16 cellular contexts compared by ENCODE assay signal in the genomic region with DNA sequence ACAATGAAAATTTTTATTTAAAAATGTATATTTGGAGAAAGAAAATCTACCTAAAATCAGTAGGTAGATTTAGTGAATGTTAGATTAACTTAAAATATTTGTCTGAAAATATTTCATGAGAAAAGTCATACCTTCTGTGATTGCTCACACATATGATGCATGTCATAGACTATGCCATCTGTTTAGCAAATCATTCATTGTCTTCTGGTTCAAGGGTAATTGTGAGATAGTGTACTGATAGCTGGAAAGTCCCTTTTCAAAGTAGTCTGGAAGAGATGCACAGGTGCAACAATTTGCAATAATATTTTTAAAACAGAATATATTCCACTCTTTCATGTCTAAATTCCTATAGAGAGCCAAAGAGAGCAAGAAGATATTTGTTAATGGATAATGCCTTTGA. TPM values are rescaled to one million over a fixed set of nuclear protein-coding genes. Genes with fewer than 3 reads are reported as not detected.
A peak's percentile ranks its signal among the peaks of the same experiment; 100 is the strongest.
DNase-seq lines count a peak whose midpoint lies in the region; ATAC-seq and TF ChIP-seq lines count a peak whose summit lies in the region.
"Had no signal": no experiment of that assay in that cellular context is flagged by ENCODE, and none has a peak within 500 bp of the region (broad histone marks: within the 10 kb centered on the region; RNA-seq: fewer than 3 reads in every experiment).

No MANE protein-coding gene starts in this region.

- H3K27me3 ChIP-seq in MM.1S (replicated peaks; ENCODE audit: insufficient read depth, low read length) (no peaks in the 10 kb centered on the region), suprapubic skin (no peaks in the 10 kb centered on the region), right cardiac atrium (ENCODE audit: control insufficient read depth, insufficient read depth) (no peaks in the 10 kb centered on the region)
- H3K27me3 ChIP-seq: BLaER1 had no signal

- peak; percentile 67 for DNase-seq in MM.1S
- DNase-seq in suprapubic skin (ENCODE audit: low spot score in 2 of 2): no peak
- no peak for DNase-seq in nucleus accumbens (lab: John Stamatoyannopoulos, UW)
- DNase-seq in superior temporal gyrus (ENCODE audit: extremely low spot score): no peak
- DNase-seq in right cardiac atrium: no peak
- DNase-seq: 8988T; CD8-positive, alpha-beta memory T cell; H7; NCI-H146; NCI-H2081 treated with DMSO at 0.1 percent for 48 hours; NCI-H748 treated with DMSO at 0.1 percent for 48 hours; T-cell had no signal

- H3K79me2 ChIP-seq in MM.1S (ENCODE audit: low read length): no peaks in the 10 kb centered on the region

- no peak for TF ChIP-seq CTCF in MM.1S (IDR thresholded peaks at IDR 0.05; ENCODE audit: low read length)
- no peak for TF ChIP-seq CTCF in suprapubic skin (IDR thresholded peaks at IDR 0.05)

- H3K27ac ChIP-seq in MM.1S (ENCODE audit: low read length) (no peak overlapping the region), suprapubic skin (no peak overlapping the region), right cardiac atrium (ENCODE audit: low read length) (no peak overlapping the region)
- H3K27ac ChIP-seq: BLaER1 had no signal

- no peak overlapping the region for H3K4me2 ChIP-seq in MM.1S (ENCODE audit: low read depth, low read length)
- H3K4me2 ChIP-seq: BLaER1 had no signal

- intact Hi-C loops in right cardiac atrium (cut with DNase I): no loop called here

- H3K9me2 ChIP-seq in MM.1S (replicated peaks; ENCODE audit: insufficient read depth, low read length): no peaks in the 10 kb centered on the region

- H3K4me3 ChIP-seq in MM.1S (ENCODE audit: low read length): no peak overlapping the region
- no peak overlapping the region for H3K4me3 ChIP-seq in suprapubic skin
- H3K4me3 ChIP-seq in right cardiac atrium (ENCODE audit: low read length): no peak overlapping the region
- H3K4me3 ChIP-seq: BLaER1 had no signal

- TF ChIP-seq POLR2A in GM18505 (IDR thresholded peaks at IDR 0.05; ENCODE audit: borderline replicate concordance, extremely low read depth, insufficient read depth, insufficient read length) (no peak), suprapubic skin (IDR thresholded peaks at IDR 0.05) (no peak)

- no peak overlapping the region for H2AFZ ChIP-seq in MM.1S (ENCODE audit: low read length)

- H3K9me3 ChIP-seq in MM.1S (replicated peaks; ENCODE audit: insufficient read depth, low read length) (no peaks in the 10 kb centered on the region), suprapubic skin (no peaks in the 10 kb centered on the region), right cardiac atrium (ENCODE audit: control insufficient read depth, low read length) (no peaks in the 10 kb centered on the region)
- H3K9me3 ChIP-seq: BLaER1 had no signal

- TF ChIP-seq EP300 in suprapubic skin (IDR thresholded peaks at IDR 0.05): no peak

- H3F3A ChIP-seq in MM.1S (ENCODE audit: insufficient read depth, low read length): no peaks in the 10 kb centered on the region

- H3K36me3 ChIP-seq in MM.1S (replicated peaks; ENCODE audit: insufficient read depth, low read length): no peaks in the 10 kb centered on the region
- H3K36me3 ChIP-seq in suprapubic skin: no peaks in the 10 kb centered on the region
- H3K36me3 ChIP-seq: BLaER1 had no signal

- no peaks in the 10 kb centered on the region for H4K20me1 ChIP-seq in MM.1S (ENCODE audit: insufficient read depth, low read length)
- H4K20me1 ChIP-seq: BLaER1 had no signal

- peaks cover 5% of the 10 kb centered on the region; the same call in 1 of the 2 replicates for H3K4me1 ChIP-seq in MM.1S (ENCODE audit: low read length)
- no peaks in the 10 kb centered on the region for H3K4me1 ChIP-seq in suprapubic skin
- no peaks in the 10 kb centered on the region for H3K4me1 ChIP-seq in right cardiac atrium (ENCODE audit: control insufficient read depth, insufficient read depth, low read length)
- H3K4me1 ChIP-seq: BLaER1 had no signal

- peak; percentile 53 for ATAC-seq in GM18505 (IDR thresholded peaks at IDR 0.05; ENCODE audit: unreplicated experiment)
- peak; percentile 85 for ATAC-seq in GM19463 (IDR thresholded peaks at IDR 0.05; ENCODE audit: unreplicated experiment)
- peak; percentile 65 for ATAC-seq in HG03135 (IDR thresholded peaks at IDR 0.05; ENCODE audit: unreplicated experiment)
- ATAC-seq in right cardiac atrium: no peak
- ATAC-seq: T-cell had no signal

- no peak overlapping the region for H3K9ac ChIP-seq in MM.1S (ENCODE audit: low read length)
- H3K9ac ChIP-seq: BLaER1 had no signal

RNA-seq across cellular contexts. Expression of a gene that starts 21.0 kb away (rescaled TPM):
- 10 to 100 TPM; 32.3 to 55.1 (median 43.3) TPM for total RNA-seq in suprapubic skin
- 10 to 100 TPM; 12.2 to 23.6 (median 17.6) TPM for total RNA-seq in right cardiac atrium
- 4.4 TPM for polyA plus RNA-seq in right cardiac atrium
- polyA plus RNA-seq: CD8-positive, alpha-beta memory T cell had no signal

Comparison
In these comparisons a context has a peak if more than half of its experiments do, and no peak if none do; other contexts are left out.
1. ATAC-seq: peak in GM18505 (single experiment), GM19463 (single experiment) and HG03135 (single experiment); none in right cardiac atrium (0 of 2).